ENCODE assay signal across 18 cellular contexts in the genomic region with DNA sequence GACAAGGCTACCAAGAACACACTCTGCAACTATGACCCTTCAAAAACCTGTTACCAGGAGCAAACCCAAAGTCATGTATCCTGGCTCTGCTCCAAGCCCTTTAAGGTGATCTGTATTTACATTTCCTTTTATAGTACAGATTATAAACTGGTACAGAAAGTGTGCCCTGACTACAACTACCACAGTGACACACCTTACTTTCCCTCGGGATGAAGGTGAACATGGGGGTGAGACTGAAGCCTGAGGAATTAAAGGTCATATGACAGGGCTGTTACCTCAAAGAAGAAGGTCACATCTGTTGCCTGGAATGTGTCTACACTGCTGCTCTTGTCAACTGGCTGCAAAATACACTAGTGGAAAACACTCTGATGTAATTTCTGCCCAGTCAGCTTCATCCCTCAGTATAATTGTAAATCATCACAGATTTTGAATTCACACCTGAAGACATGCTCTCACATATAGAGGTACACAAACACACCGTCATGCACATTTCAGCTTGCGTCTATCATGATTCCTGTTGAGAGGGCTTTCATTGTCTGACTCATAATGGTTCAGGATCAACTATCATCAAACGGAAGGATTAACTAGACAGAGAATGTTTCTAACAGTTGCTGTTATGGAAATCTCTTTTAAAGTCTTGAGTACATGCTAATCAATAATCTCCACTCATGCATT.
DNase-seq lines count a peak whose midpoint lies in the region; ATAC-seq and TF ChIP-seq lines count a peak whose summit lies in the region.
"Had no signal": no experiment of that assay in that cellular context is flagged by ENCODE, and none has a peak within 500 bp of the region (broad histone marks: within the 10 kb centered on the region; RNA-seq: fewer than 3 reads in every experiment).

No MANE protein-coding gene starts in this region.

- no peak for TF ChIP-seq EP300 in transverse colon (IDR thresholded peaks at IDR 0.05; ENCODE audit: low read depth)

- 69 to 76% methylated on average over 4 of the region's 4 CpGs for WGBS in transverse colon (ENCODE audit: low coverage in 1 of 2), 2 donors

- H3K4me1 ChIP-seq in transverse colon, result no peaks in the 10 kb centered on the region

- in situ Hi-C loops in transverse colon (cut with MboI; ENCODE audit: low pct_ligation_motif_present in 1 of 4, low pct_unique_long_range_greater_than_20kb in 1 of 4, low sequenced_read_pairs in 3 of 4), result no loop called here

- no peak for ATAC-seq in GM21717 (IDR thresholded peaks at IDR 0.05; ENCODE audit: unreplicated experiment)
- ATAC-seq: GM12878 had no signal

- TF ChIP-seq CTCF in transverse colon (IDR thresholded peaks at IDR 0.05), result no peak

- no peaks in the 10 kb centered on the region for H3K36me3 ChIP-seq in transverse colon
- H3K36me3 ChIP-seq: BLaER1 had no signal

- DNase-seq in NCI-H1417 (lab: John Stamatoyannopoulos, UW) (peak in 2 of 3 experiments; percentile 6 to 31), NCI-H1417 treated with DMSO at 0.1 percent for 48 hours (lab: John Stamatoyannopoulos, UW) (no peak), NCI-H2029 (lab: John Stamatoyannopoulos, UW) (peak; percentile 66), NCI-H748 (lab: John Stamatoyannopoulos, UW; ENCODE audit: unreplicated experiment) (peak; percentile 74), transverse colon (peak; percentile 57), NCI-H128 (lab: John Stamatoyannopoulos, UW; ENCODE audit: unreplicated experiment) (no peak), posterior cingulate gyrus (no peak)
- DNase-seq: DMS79, MM.1S, NCI-H1436, NCI-H2081 treated with DMSO at 0.1 percent for 48 hours, NCI-H524, T-helper 1 cell had no signal

- H3K4me3 ChIP-seq in transverse colon, result no peak overlapping the region
- H3K4me3 ChIP-seq: BLaER1, GM12878 had no signal

- no peak overlapping the region for H3K27ac ChIP-seq in transverse colon
- H3K27ac ChIP-seq: 22Rv1, BLaER1, KMS-11 had no signal

- intact Hi-C loops in transverse colon (cut with DNase I; ENCODE audit: low total_unique reads), result no loop called here
- intact Hi-C loops in posterior cingulate gyrus (cut with DNase I), result no loop called here

- TF ChIP-seq POLR2A in transverse colon (IDR thresholded peaks at IDR 0.05), result no peak

- H3K9me3 ChIP-seq in transverse colon, result no peaks in the 10 kb centered on the region
- H3K9me3 ChIP-seq: BLaER1 had no signal

- no peaks in the 10 kb centered on the region for H3K27me3 ChIP-seq in transverse colon
- H3K27me3 ChIP-seq: BLaER1 had no signal

Comparison
In these comparisons a context has a peak if more than half of its experiments do, and no peak if none do; other contexts are left out.
1. DNase-seq: peak in NCI-H1417 (2 of 3), NCI-H2029 (single experiment), NCI-H748 (single experiment) and transverse colon (single experiment); none in NCI-H1417 treated with DMSO at 0.1 percent for 48 hours (single experiment), NCI-H128 (single experiment) and posterior cingulate gyrus (0 of 10).